ENCODE assay signal across 8 cellular contexts in the genomic region with DNA sequence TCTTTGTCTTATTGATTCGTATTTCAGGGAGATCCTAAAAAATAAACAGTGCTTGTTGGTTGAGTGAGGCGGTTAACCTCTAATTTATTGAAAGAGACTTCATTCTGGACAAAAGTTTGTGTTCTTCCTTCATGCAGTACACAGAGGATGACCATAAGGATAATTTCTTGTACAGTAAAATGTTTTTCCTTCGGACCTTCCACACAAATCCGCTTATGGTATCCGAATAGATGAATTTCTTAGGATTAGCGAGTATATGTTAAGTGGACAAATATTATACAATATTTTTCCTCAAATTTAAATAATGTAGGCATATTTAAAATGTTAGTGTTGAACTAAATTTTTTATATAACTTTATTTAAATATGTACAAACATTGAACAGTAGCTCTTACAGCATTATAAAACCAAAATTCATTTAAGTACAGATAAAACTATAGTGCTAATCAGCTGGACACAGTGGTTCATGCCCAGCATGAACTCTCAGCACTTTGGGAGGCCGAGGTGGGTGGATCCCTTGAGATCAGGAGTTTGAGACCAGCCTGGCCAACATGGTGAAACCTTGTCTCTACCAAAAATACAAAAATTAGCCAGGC.
DNase-seq lines count a peak whose midpoint lies in the region; ATAC-seq, FAIRE-seq and TF ChIP-seq lines count a peak whose summit lies in the region.

No MANE protein-coding gene starts in this region.

- no peaks in the 10 kb centered on the region for H3K9me1 ChIP-seq in endothelial cell of umbilical vein (replicated peaks; ENCODE audit: control insufficient read depth, extremely low read depth, insufficient read depth, low read length)

- H3K9me3 ChIP-seq in CD4-positive, alpha-beta memory T cell (ENCODE audit: control insufficient read depth in 1 of 2, low read length in 2 of 2) = peaks cover 0 to 3% of the 10 kb centered on the region in 2 donors
- peaks cover 9% of the 10 kb centered on the region; the same call in 1 of the 2 replicates for H3K9me3 ChIP-seq in OCI-LY7 (ENCODE audit: low read length)
- H3K9me3 ChIP-seq in endothelial cell of umbilical vein (replicated peaks; ENCODE audit: control insufficient read depth, insufficient read depth, low read length) = no peaks in the 10 kb centered on the region

- peaks cover 9 to 16% of the 10 kb centered on the region in 2 donors for H3K36me3 Mint-ChIP-seq in CD4-positive, alpha-beta memory T cell
- no peaks in the 10 kb centered on the region for H3K36me3 Mint-ChIP-seq in progenitor cell of endocrine pancreas (ENCODE audit: insufficient read depth)

- no peak overlapping the region for H3K27ac ChIP-seq in CD4-positive, alpha-beta memory T cell (ENCODE audit: low read depth, low read length)
- H3K27ac ChIP-seq in OCI-LY7 (ENCODE audit: low read depth, low read length, poor library complexity, severe bottlenecking) (peak overlapping the region; percentile 81), endothelial cell of umbilical vein (ENCODE audit: insufficient read depth, low read depth, low read length) (peak overlapping the region; percentile 73)

- peaks cover 28% of the 10 kb centered on the region for H3K4me1 ChIP-seq in CD4-positive, alpha-beta memory T cell (ENCODE audit: insufficient read depth, low read length)
- peaks cover 55% of the 10 kb centered on the region for H3K4me1 ChIP-seq in OCI-LY7 (ENCODE audit: insufficient read depth, low read length, poor library complexity, severe bottlenecking)
- H3K4me1 ChIP-seq in endothelial cell of umbilical vein (ENCODE audit: control insufficient read depth, extremely low read depth, insufficient read depth, low read length) = peaks cover 30% of the 10 kb centered on the region

- POLR2A ChIA-PET in CD4-positive, alpha-beta memory T cell (lab: Charles Lee; ENCODE audit: partially characterized antibody) = interaction anchor here (0.8 to 1.2 kb wide), 2 partner anchors 30 to 1066 kb away, joined by 3 read pairs; no protein-coding TSS in a partner anchor
- POLR2A ChIA-PET in OCI-LY7 (lab: Charles Lee) (interaction anchor here (0.5 to 2.0 kb wide), 4 partner anchors 10 to 880 kb away, joined by 3 to 5 read pairs (median 3); no protein-coding TSS in a partner anchor), endothelial cell of umbilical vein (lab: Charles Lee) (no interaction called here)

- H2AFZ ChIP-seq in OCI-LY7 (ENCODE audit: low read length) = peak overlapping the region; percentile 69
- H2AFZ ChIP-seq in endothelial cell of umbilical vein (ENCODE audit: low read depth, low read length) = no peak overlapping the region

- intact Hi-C loops in CD4-positive, alpha-beta memory T cell (cut with micrococcal nuclease) = loop anchor here (1.0 kb wide), 1 partner anchor 32 kb away; no protein-coding TSS in a partner anchor
- intact Hi-C loops in OCI-LY7 (cut with micrococcal nuclease; ENCODE audit: unreplicated experiment) (loop anchor here (1.0 to 2.0 kb wide), 2 partner anchors 32 to 201 kb away; no protein-coding TSS in a partner anchor), endothelial cell of umbilical vein (cut with micrococcal nuclease) (loop anchor here (1.0 to 5.0 kb wide), 12 partner anchors 32 to 1176 kb away; a partner anchor contains a TSS)

- dilution Hi-C loops in endothelial cell of umbilical vein (cut with MboI; ENCODE audit: extremely low pct_ligation_motif_present, low sequenced_read_pairs) = no loop called here

- peak overlapping the region; percentile 34 to 40 for H3K4me3 ChIP-seq in CD4-positive, alpha-beta memory T cell (ENCODE audit: low read length in 2 of 2)
- H3K4me3 ChIP-seq in OCI-LY7 (ENCODE audit: low read depth, low read length, poor library complexity, severe bottlenecking) (peak overlapping the region; percentile 46), endothelial cell of umbilical vein (replicated peaks in 1 of 3; ENCODE audit: insufficient read depth in 1 of 3, low read depth in 1 of 3, low read length in 3 of 3) (peak overlapping the region; percentile 13 to 47 (median 17))

- no peaks in the 10 kb centered on the region for H3K27me3 ChIP-seq in CD4-positive, alpha-beta memory T cell (ENCODE audit: insufficient read depth, low read length)
- no peaks in the 10 kb centered on the region for H3K27me3 ChIP-seq in endothelial cell of umbilical vein (ENCODE audit: control insufficient read depth in 2 of 2, insufficient read depth in 2 of 2, low read length in 2 of 2)

- no peaks in the 10 kb centered on the region for H3K27me3 Mint-ChIP-seq in CD4-positive, alpha-beta memory T cell
- no peaks in the 10 kb centered on the region for H3K27me3 Mint-ChIP-seq in progenitor cell of endocrine pancreas

- H4K20me1 ChIP-seq in OCI-LY7 (ENCODE audit: insufficient read depth, low read length) (no peaks in the 10 kb centered on the region), endothelial cell of umbilical vein (replicated peaks; ENCODE audit: control insufficient read depth, extremely low read depth, insufficient read depth, low read length) (no peaks in the 10 kb centered on the region)

- H3K36me3 ChIP-seq in CD4-positive, alpha-beta memory T cell (ENCODE audit: insufficient read depth, low read length) = peaks cover 5% of the 10 kb centered on the region
- H3K36me3 ChIP-seq in OCI-LY7 (ENCODE audit: insufficient read depth, low read length) (peaks cover 26% of the 10 kb centered on the region), endothelial cell of umbilical vein (ENCODE audit: control insufficient read depth in 2 of 2, extremely low read depth in 1 of 2, insufficient read depth in 2 of 2, low read length in 2 of 2) (peaks cover 0 to 3% of the 10 kb centered on the region in 2 experiments)

- DNase-seq in CD4-positive, alpha-beta memory T cell = no peak
- DNase-seq in OCI-LY7 (ENCODE audit: low spot score) = no peak
- no peak for DNase-seq in endothelial cell of umbilical vein (ENCODE audit: low read depth, low spot score)
- DNase-seq in progenitor cell of endocrine pancreas (ENCODE audit: low spot score, unreplicated experiment) = no peak
- DNase-seq in dermis blood vessel endothelial cell = no peak
- DNase-seq in stimulated activated CD4-positive, alpha-beta T cell treated with anti-CD3 and anti-CD28 coated beads, Interleukin-4, amount 100 ng/mL, for 24 hours = no peak

- no peak for FAIRE-seq in endothelial cell of umbilical vein (lab: Jason Lieb, UNC)

- TF ChIP-seq POLR2A in endothelial cell of umbilical vein (IDR thresholded peaks at IDR 0.05; ENCODE audit: low read depth, low read length) = no peak

- CTCF ChIA-PET in CD4-positive, alpha-beta memory T cell (lab: Charles Lee; ENCODE audit: partially characterized antibody) = interaction anchor here (1.9 to 6.0 kb wide), 5 partner anchors 31 to 1177 kb away, joined by 4 to 74 read pairs (median 25); a partner anchor contains a TSS
- CTCF ChIA-PET in OCI-LY7 (lab: Charles Lee; ENCODE audit: unreplicated experiment) = no interaction called here
- CTCF ChIA-PET in endothelial cell of umbilical vein (lab: Charles Lee) = interaction anchor here (1.3 to 4.4 kb wide), 5 partner anchors 33 to 1176 kb away, joined by 5 to 69 read pairs (median 17); a partner anchor contains a TSS

- BruUV-seq in OCI-LY7 (replicated peaks; lab: Mats Ljungman, UMichigan) (no TSS peak), endothelial cell of umbilical vein (replicated peaks; lab: Mats Ljungman, UMichigan) (no TSS peak)

- peaks cover 23 to 45% (median 36%) of the 10 kb centered on the region in 4 donors for H3K4me1 Mint-ChIP-seq in CD4-positive, alpha-beta memory T cell
- H3K4me1 Mint-ChIP-seq in progenitor cell of endocrine pancreas (ENCODE audit: low read depth) = peaks cover 19% of the 10 kb centered on the region

- no peaks in the 10 kb centered on the region for H3K79me2 ChIP-seq in OCI-LY7 (ENCODE audit: insufficient read depth, low read depth, low read length)
- no peaks in the 10 kb centered on the region for H3K79me2 ChIP-seq in endothelial cell of umbilical vein (ENCODE audit: control insufficient read depth, insufficient read depth, low read length)

- H3K4me2 ChIP-seq in OCI-LY7 (ENCODE audit: low read length) (peak overlapping the region; percentile 78), endothelial cell of umbilical vein (ENCODE audit: insufficient read depth, low read length) (peak overlapping the region; percentile 72)

- peak overlapping the region; percentile 53 for H3K9ac ChIP-seq in endothelial cell of umbilical vein (replicated peaks; ENCODE audit: extremely low read depth, insufficient read depth, low read length)

- no peak for TF ChIP-seq CTCF in OCI-LY7 (conservative IDR thresholded peaks at IDR 0.05; ENCODE audit: low read length)
- TF ChIP-seq CTCF in endothelial cell of umbilical vein (IDR thresholded peaks at IDR 0.05; ENCODE audit: extremely low read depth in 1 of 2, insufficient read depth in 1 of 2, low read depth in 1 of 2, low read length in 2 of 2) = no peak
- TF ChIP-seq CTCF in progenitor cell of endocrine pancreas (IDR thresholded peaks at IDR 0.05; ENCODE audit: unreplicated experiment) = no peak

- peak overlapping the region in 6 of 7 donors; percentile 67 to 90 (median 83) for H3K27ac Mint-ChIP-seq in CD4-positive, alpha-beta memory T cell
- H3K27ac Mint-ChIP-seq in progenitor cell of endocrine pancreas = peak overlapping the region; percentile 93

- no peak for ATAC-seq in GM21529 (IDR thresholded peaks at IDR 0.05; ENCODE audit: unreplicated experiment)
- no peak for ATAC-seq in GM18870 (IDR thresholded peaks at IDR 0.05; ENCODE audit: unreplicated experiment)

- H3K4me3 Mint-ChIP-seq in CD4-positive, alpha-beta memory T cell = peak overlapping the region; percentile 83 to 92 (median 85)
- peak overlapping the region; percentile 49 for H3K4me3 Mint-ChIP-seq in progenitor cell of endocrine pancreas (ENCODE audit: low read depth)

- H3K9me3 Mint-ChIP-seq in CD4-positive, alpha-beta memory T cell = peaks cover 0 to 19% (median 11%) of the 10 kb centered on the region in 8 donors
- H3K9me3 Mint-ChIP-seq in progenitor cell of endocrine pancreas (ENCODE audit: low read depth) = peaks cover 10% of the 10 kb centered on the region

- no peaks in the 10 kb centered on the region for H3K9me2 ChIP-seq in OCI-LY7 (ENCODE audit: insufficient read depth, low read length)

TF ChIP-seq in endothelial cell of umbilical vein, 7 proteins besides CTCF, POLR2A, EP300 and RAD21:
- TF ChIP-seq JUN (IDR thresholded peaks at IDR 0.05; ENCODE audit: borderline replicate concordance, insufficient read depth, insufficient read length, low read depth) (no peak), MYC (IDR thresholded peaks at IDR 0.05; ENCODE audit: low read depth, low read length) (no peak), EZH2 (IDR thresholded peaks at IDR 0.05; ENCODE audit: borderline replicate concordance, low read depth, low read length, severe bottlenecking) (no peak), POLR2AphosphoS5 (IDR thresholded peaks at IDR 0.05; ENCODE audit: insufficient read depth, low read depth, low read length) (no peak), FOS (IDR thresholded peaks at IDR 0.05; ENCODE audit: borderline replicate concordance, insufficient read depth, low read length) (no peak), GATA2 (IDR thresholded peaks at IDR 0.05; ENCODE audit: insufficient read depth, insufficient read length, low read depth, low read length) (no peak)
- TF ChIP-seq, protein P1, sequence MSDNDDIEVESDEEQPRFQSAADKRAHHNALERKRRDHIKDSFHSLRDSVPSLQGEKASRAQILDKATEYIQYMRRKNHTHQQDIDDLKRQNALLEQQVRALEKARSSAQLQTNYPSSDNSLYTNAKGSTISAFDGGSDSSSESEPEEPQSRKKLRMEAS (IDR thresholded peaks at IDR 0.05; ENCODE audit: insufficient read depth, insufficient read length) = no peak
